20 cellular contexts compared by ENCODE assay signal in the genomic region with DNA sequence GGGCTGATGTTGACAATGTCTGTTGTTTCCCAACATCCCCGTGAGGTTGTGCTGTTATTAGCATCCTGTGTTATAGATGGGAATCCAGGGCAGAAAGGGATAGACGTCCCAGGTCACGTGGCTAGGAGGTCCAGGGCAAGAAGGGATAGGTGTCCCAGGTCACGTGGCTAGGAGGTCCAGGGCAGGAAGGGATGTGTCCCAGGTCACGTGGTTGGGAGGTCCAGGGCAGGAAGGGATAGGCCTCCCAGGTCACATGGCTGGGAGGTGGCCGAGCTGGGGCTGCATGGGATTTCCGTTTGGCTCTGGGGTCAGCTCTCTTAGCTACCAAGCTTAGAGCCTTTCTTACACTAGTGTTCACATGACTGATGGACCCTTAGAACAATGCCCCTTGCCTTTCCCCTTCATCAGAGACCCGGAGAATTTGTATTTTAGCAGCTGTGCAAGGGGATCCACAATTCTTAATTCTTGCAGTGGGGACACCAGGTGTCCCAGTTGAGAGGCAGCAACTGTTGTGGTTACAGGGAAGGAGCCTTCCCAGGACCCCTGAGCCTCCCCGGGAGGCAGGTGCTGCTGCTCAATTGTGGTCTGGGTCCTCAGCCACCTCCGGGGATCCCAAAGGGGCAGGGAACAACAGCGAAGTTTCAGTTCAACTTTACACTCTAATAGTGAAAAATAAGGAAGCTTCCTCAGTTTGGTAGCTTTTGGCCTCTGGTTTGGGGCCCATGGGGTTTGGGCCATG.
"Had no signal": no experiment of that assay in that cellular context is flagged by ENCODE, and none has a peak within 500 bp of the region (broad histone marks: within the 10 kb centered on the region; RNA-seq: fewer than 3 reads in every experiment).

No MANE protein-coding gene starts in this region.

- H3K36me3 ChIP-seq: spleen had no signal

- H3K27ac ChIP-seq: psoas muscle, spleen had no signal

- ATAC-seq: activated T-helper 17 cell treated with anti-CD3 and anti-CD28 coated beads, Interleukin-2, amount 50 U/mL, for 72 hours; esophagus mucosa; natural killer cell treated with Interleukin-12 subunit alpha and Interleukin-12 subunit beta and Interleukin-15 and Interleukin-18, amount 100 ng/mL, for 72 hours; psoas muscle; sciatic nerve; T-helper 17 cell had no signal

- DNase-seq: activated CD4-positive, alpha-beta T cell treated with anti-CD3 and anti-CD28 coated beads, Interleukin-2, amount 10 ng/mL, durations not matched to agents 7 days and 5 days; activated CD4-positive, CD25-positive, alpha-beta regulatory T cell; activated CD8-positive, alpha-beta memory T cell treated with anti-CD3 and anti-CD28 coated beads for 24 hours; activated naive CD4-positive, alpha-beta T cell treated with anti-CD3 and anti-CD28 coated beads for 36 hours; dermis blood vessel endothelial cell; immature natural killer cell; left cardiac atrium; mammary epithelial cell; psoas muscle; spleen; stimulated activated CD4-positive, alpha-beta T cell treated with anti-CD3 and anti-CD28 coated beads, Interleukin-1b, Interleukin-23, amount 100 ng/mL, for 48 hours; stimulated activated naive CD4-positive, alpha-beta T cell; T-helper 17 cell; trophoblast cell had no signal

- H3K4me3 ChIP-seq: psoas muscle, spleen had no signal

- H3K4me3 Mint-ChIP-seq: activated CD4-positive, alpha-beta T cell treated with anti-CD3 and anti-CD28 coated beads, Interleukin-2, amount 10 ng/mL, durations not matched to agents 7 days and 5 days; activated naive CD4-positive, alpha-beta T cell treated with anti-CD3 and anti-CD28 coated beads for 36 hours; activated T-helper 17 cell treated with anti-CD3 and anti-CD28 coated beads, Interleukin-2, amount 50 U/mL, for 72 hours; brain; immature natural killer cell; natural killer cell treated with Interleukin-12 subunit alpha and Interleukin-12 subunit beta and Interleukin-15 and Interleukin-18, amount 100 ng/mL, for 72 hours; T-helper 17 cell had no signal

- H3K4me1 ChIP-seq: psoas muscle had no signal

- FAIRE-seq: TTC549 had no signal

- H3K9me3 ChIP-seq: psoas muscle, spleen had no signal

- H3K27me3 Mint-ChIP-seq: activated CD4-positive, alpha-beta T cell treated with anti-CD3 and anti-CD28 coated beads, Interleukin-2, amount 10 ng/mL, durations not matched to agents 7 days and 5 days; activated T-helper 17 cell treated with anti-CD3 and anti-CD28 coated beads, Interleukin-2, amount 50 U/mL, for 72 hours had no signal

- H3K27ac Mint-ChIP-seq: activated CD4-positive, alpha-beta T cell treated with anti-CD3 and anti-CD28 coated beads, Interleukin-2, amount 10 ng/mL, durations not matched to agents 7 days and 5 days; activated naive CD4-positive, alpha-beta T cell treated with anti-CD3 and anti-CD28 coated beads for 36 hours; activated T-helper 17 cell treated with anti-CD3 and anti-CD28 coated beads, Interleukin-2, amount 50 U/mL, for 72 hours; brain; immature natural killer cell; natural killer cell treated with Interleukin-12 subunit alpha and Interleukin-12 subunit beta and Interleukin-15 and Interleukin-18, amount 100 ng/mL, for 72 hours; T-helper 17 cell had no signal

- H3K9me3 Mint-ChIP-seq: activated CD4-positive, alpha-beta T cell treated with anti-CD3 and anti-CD28 coated beads, Interleukin-2, amount 10 ng/mL, durations not matched to agents 7 days and 5 days; activated naive CD4-positive, alpha-beta T cell treated with anti-CD3 and anti-CD28 coated beads for 36 hours; activated T-helper 17 cell treated with anti-CD3 and anti-CD28 coated beads, Interleukin-2, amount 50 U/mL, for 72 hours; immature natural killer cell; natural killer cell treated with Interleukin-12 subunit alpha and Interleukin-12 subunit beta and Interleukin-15 and Interleukin-18, amount 100 ng/mL, for 72 hours had no signal

- H3K36me3 Mint-ChIP-seq: brain; immature natural killer cell; natural killer cell treated with Interleukin-12 subunit alpha and Interleukin-12 subunit beta and Interleukin-15 and Interleukin-18, amount 100 ng/mL, for 72 hours had no signal
